In the genomic region with DNA sequence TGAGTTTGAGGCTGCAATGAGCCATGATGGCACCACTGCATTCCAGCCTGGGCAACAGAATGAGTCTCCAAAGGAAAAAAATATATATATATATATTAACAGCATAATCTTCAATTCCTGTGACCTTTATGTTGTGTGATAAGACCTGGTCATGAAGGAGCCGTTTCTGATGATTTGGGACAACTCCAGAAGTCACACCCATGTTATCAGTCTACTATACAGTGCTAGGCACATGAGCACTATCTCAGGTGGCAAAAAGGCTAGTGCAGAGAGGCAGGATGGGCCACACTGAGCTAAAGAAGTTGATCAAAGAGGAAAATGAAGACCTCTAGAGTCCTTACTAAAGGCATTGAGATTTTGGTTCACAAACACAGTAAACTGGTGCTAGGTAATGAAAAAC, we compare ENCODE assay signal across 6 cellular contexts.
"Had no signal": no experiment of that assay in that cellular context is flagged by ENCODE, and none has a peak within 500 bp of the region (broad histone marks: within the 10 kb centered on the region; RNA-seq: fewer than 3 reads in every experiment).

No MANE protein-coding gene starts in this region.

- FAIRE-seq: HepG2, HTR-8/SVneo, K562 had no signal

- DNase-seq: IMR-90, KBM-7 had no signal

- H3K27ac ChIP-seq: HL-60 had no signal

- H3K4me3 ChIP-seq: K562 had no signal

- ATAC-seq: HepG2, K562 had no signal
